Comparison of ENCODE assay signal across 27 cellular contexts in genomic region chr16:71912483-71912882, GRCh38. TPM values are rescaled to one million over a fixed set of nuclear protein-coding genes. Genes with fewer than 3 reads are reported as not detected.
A peak's percentile ranks its signal among the peaks of the same experiment; 100 is the strongest.
DNase-seq lines count a peak whose midpoint lies in the region; ATAC-seq and TF ChIP-seq lines count a peak whose summit lies in the region.
"Had no signal": no experiment of that assay in that cellular context is flagged by ENCODE, and none has a peak within 500 bp of the region (broad histone marks: within the 10 kb centered on the region; RNA-seq: fewer than 3 reads in every experiment).

No MANE protein-coding gene starts in this region.

- H3K14ac ChIP-seq in trophoblast cell (ENCODE audit: low read length): no peak overlapping the region

- no peak overlapping the region for H4K8ac ChIP-seq in trophoblast cell (ENCODE audit: low read depth, low read length)

- no peak overlapping the region for H3K23ac ChIP-seq in trophoblast cell (ENCODE audit: low read length)

- no peak overlapping the region for H3K4me3 Mint-ChIP-seq in activated CD8-positive, alpha-beta T cell treated with anti-CD3 and anti-CD28 coated beads for 36 hours
- no peak overlapping the region for H3K4me3 Mint-ChIP-seq in activated CD8-positive, alpha-beta T cell treated with anti-CD3 and anti-CD28 coated beads, Interleukin-2, amount 10 ng/mL, durations not matched to agents 7 days and 5 days
- no peak overlapping the region for H3K4me3 Mint-ChIP-seq in endothelial cell (ENCODE audit: unreplicated experiment)
- H3K4me3 Mint-ChIP-seq: stimulated activated memory B cell treated with anti-CD40 and anti-IgM and Interleukin-4, amounts not matched to agents 10 μg/mL and 1 μg/mL and 100 μg/mL, for 72 hours had no signal

- H3K27ac ChIP-seq in trophoblast cell (ENCODE audit: low read depth, low read length): no peak overlapping the region
- H3K27ac ChIP-seq: A549, body of pancreas, Peyer's patch had no signal

- intact Hi-C loops in activated CD8-positive, alpha-beta T cell treated with anti-CD3 and anti-CD28 coated beads for 36 hours (cut with micrococcal nuclease): no loop called here

- no peaks in the 10 kb centered on the region for H3K27me3 ChIP-seq in trophoblast cell (ENCODE audit: insufficient read depth, low read length)
- H3K27me3 ChIP-seq: body of pancreas, heart left ventricle, Peyer's patch had no signal

- TF ChIP-seq CTCF in activated CD8-positive, alpha-beta T cell treated with anti-CD3 and anti-CD28 coated beads for 36 hours (IDR thresholded peaks at IDR 0.05): no peak
- TF ChIP-seq CTCF in endothelial cell (IDR thresholded peaks at IDR 0.05; ENCODE audit: unreplicated experiment) (no peak), GM13977 (IDR thresholded peaks at IDR 0.05; ENCODE audit: extremely low read depth, insufficient read depth, missing control alignments) (no peak)

- no peak overlapping the region for H2AFZ ChIP-seq in trophoblast cell (ENCODE audit: insufficient read depth, low read length, poor library complexity)

- H3K9me3 Mint-ChIP-seq in activated CD8-positive, alpha-beta T cell treated with anti-CD3 and anti-CD28 coated beads for 36 hours: no peaks in the 10 kb centered on the region
- no peaks in the 10 kb centered on the region for H3K9me3 Mint-ChIP-seq in activated CD8-positive, alpha-beta T cell treated with anti-CD3 and anti-CD28 coated beads, Interleukin-2, amount 10 ng/mL, durations not matched to agents 7 days and 5 days (ENCODE audit: insufficient read depth)
- no peaks in the 10 kb centered on the region for H3K9me3 Mint-ChIP-seq in endothelial cell (ENCODE audit: unreplicated experiment)
- H3K9me3 Mint-ChIP-seq: CD8-positive, alpha-beta memory T cell; naive B cell; stimulated activated memory B cell treated with anti-CD40 and anti-IgM and Interleukin-4, amounts not matched to agents 10 μg/mL and 1 μg/mL and 100 μg/mL, for 72 hours had no signal

- WGBS in trophoblast cell (ENCODE audit: extremely low coverage, insufficient coverage, insufficient read length): no CpG with 5 or more reads among the region's 7 CpGs

- no peak overlapping the region for H3K18ac ChIP-seq in trophoblast cell (ENCODE audit: low read length)

- CTCF ChIA-PET in activated CD8-positive, alpha-beta T cell treated with anti-CD3 and anti-CD28 coated beads for 36 hours (lab: Charles Lee): interaction anchor here (1.2 kb wide), 1 partner anchor 118 kb away, joined by 3 read pairs; no protein-coding TSS in a partner anchor
- CTCF ChIA-PET in activated CD8-positive, alpha-beta T cell treated with anti-CD3 and anti-CD28 coated beads, Interleukin-2, amount 10 ng/mL, durations not matched to agents 7 days and 5 days (lab: Charles Lee): interaction anchor here (1.6 kb wide), 1 partner anchor 49 kb away, joined by 5 read pairs; no protein-coding TSS in a partner anchor

- peaks cover 39% of the 10 kb centered on the region for H3K36me3 Mint-ChIP-seq in activated CD8-positive, alpha-beta T cell treated with anti-CD3 and anti-CD28 coated beads for 36 hours (ENCODE audit: low read depth)
- H3K36me3 Mint-ChIP-seq in activated CD8-positive, alpha-beta T cell treated with anti-CD3 and anti-CD28 coated beads, Interleukin-2, amount 10 ng/mL, durations not matched to agents 7 days and 5 days (ENCODE audit: low read depth): peaks cover 62% of the 10 kb centered on the region
- peaks cover 20% of the 10 kb centered on the region for H3K36me3 Mint-ChIP-seq in endothelial cell (ENCODE audit: low read depth, unreplicated experiment)

- no peaks in the 10 kb centered on the region for H3K4me1 ChIP-seq in trophoblast cell (ENCODE audit: control insufficient read depth in 1 of 2, insufficient read depth in 2 of 2, low read length in 2 of 2)
- H3K4me1 ChIP-seq: A549 had no signal

- in situ Hi-C loops in GM13977 (cut with MboI; ENCODE audit: low pct_unique_long_range_greater_than_20kb, low sequenced_read_pairs, unreplicated experiment): no loop called here

- H2BK12ac ChIP-seq in trophoblast cell (ENCODE audit: low read length): no peak overlapping the region

- H3K27me3 Mint-ChIP-seq in activated CD8-positive, alpha-beta T cell treated with anti-CD3 and anti-CD28 coated beads for 36 hours: no peaks in the 10 kb centered on the region
- H3K27me3 Mint-ChIP-seq in activated CD8-positive, alpha-beta T cell treated with anti-CD3 and anti-CD28 coated beads, Interleukin-2, amount 10 ng/mL, durations not matched to agents 7 days and 5 days (ENCODE audit: low read depth): no peaks in the 10 kb centered on the region
- H3K27me3 Mint-ChIP-seq in endothelial cell (ENCODE audit: unreplicated experiment): peaks cover 3% of the 10 kb centered on the region
- H3K27me3 Mint-ChIP-seq: CD8-positive, alpha-beta memory T cell; naive B cell; stimulated activated memory B cell treated with anti-CD40 and anti-IgM and Interleukin-4, amounts not matched to agents 10 μg/mL and 1 μg/mL and 100 μg/mL, for 72 hours had no signal

- H3K9me3 ChIP-seq in trophoblast cell (ENCODE audit: insufficient read depth, low read depth, low read length): no peaks in the 10 kb centered on the region
- H3K9me3 ChIP-seq: A549, body of pancreas, heart left ventricle, Peyer's patch had no signal

- no peak overlapping the region for H3K9ac ChIP-seq in trophoblast cell (ENCODE audit: low read length)

- no peaks in the 10 kb centered on the region for H3K79me1 ChIP-seq in trophoblast cell (ENCODE audit: low read length)

- peaks cover 15 to 16% of the 10 kb centered on the region in 2 experiments for H3K36me3 ChIP-seq in trophoblast cell (ENCODE audit: control insufficient read depth in 1 of 2, insufficient read depth in 2 of 2, low read length in 2 of 2)

- no peak overlapping the region for H3K4me3 ChIP-seq in trophoblast cell (ENCODE audit: low read depth, low read length)
- H3K4me3 ChIP-seq: A549, body of pancreas, heart left ventricle, Peyer's patch had no signal

- no peak for ATAC-seq in activated CD8-positive, alpha-beta T cell treated with anti-CD3 and anti-CD28 coated beads for 36 hours
- ATAC-seq in activated CD8-positive, alpha-beta T cell treated with anti-CD3 and anti-CD28 coated beads, Interleukin-2, amount 10 ng/mL, durations not matched to agents 7 days and 5 days: no peak
- no peak for ATAC-seq in HG03521 (IDR thresholded peaks at IDR 0.05; ENCODE audit: unreplicated experiment)
- ATAC-seq: A549; heart left ventricle; stimulated activated memory B cell treated with anti-CD40 and anti-IgM and Interleukin-4, amounts not matched to agents 10 μg/mL and 1 μg/mL and 100 μg/mL, for 72 hours had no signal

- H2BK5ac ChIP-seq in trophoblast cell (ENCODE audit: low read depth, low read length, poor library complexity): no peak overlapping the region

- H4K91ac ChIP-seq in trophoblast cell (ENCODE audit: low read depth, low read length): no peak overlapping the region

- H3K4ac ChIP-seq in trophoblast cell (ENCODE audit: low read depth, low read length): peak overlapping the region; percentile 93

- no peak overlapping the region for H2BK120ac ChIP-seq in trophoblast cell (ENCODE audit: insufficient read depth, low read length, poor library complexity)

- DNase-seq in activated CD8-positive, alpha-beta T cell treated with anti-CD3 and anti-CD28 coated beads for 36 hours: no peak
- no peak for DNase-seq in activated CD8-positive, alpha-beta T cell treated with anti-CD3 and anti-CD28 coated beads, Interleukin-2, amount 10 ng/mL, durations not matched to agents 7 days and 5 days
- peak; percentile 61 for DNase-seq in MV-4-11 (lab: John Stamatoyannopoulos, UW)
- no peak for DNase-seq in endothelial cell (ENCODE audit: low spot score)
- no peak for DNase-seq in trophoblast cell
- no peak for DNase-seq in nucleus accumbens (lab: John Stamatoyannopoulos, UW)
- DNase-seq in GM13977 (ENCODE audit: low spot score): no peak
- DNase-seq: activated gamma-delta T cell treated with Interleukin-2 at 50 U/mL for 16 hours; activated T-cell treated with anti-CD3 and anti-CD28 coated beads, Interleukin-2, amount 50 U/mL, for 1 hour; CD8-positive, alpha-beta memory T cell; dermis blood vessel endothelial cell; foreskin melanocyte; heart left ventricle; KG1; kidney; midbrain; naive B cell; NCI-H1436 treated with DMSO at 0.1 percent for 48 hours; NCI-H226; NCI-H526 treated with DMSO at 0.1 percent for 48 hours; Peyer's patch; SHP77 treated with DMSO at 0.1 percent for 48 hours; T-helper 2 cell had no signal

- peaks cover 18% of the 10 kb centered on the region for H3K79me2 ChIP-seq in trophoblast cell (ENCODE audit: control insufficient read depth, insufficient read depth, low read length, poor library complexity)

- no peak overlapping the region for H4K12ac ChIP-seq in trophoblast cell (ENCODE audit: low read depth, low read length)

- peak overlapping the region; percentile 67 for H3K27ac Mint-ChIP-seq in activated CD8-positive, alpha-beta T cell treated with anti-CD3 and anti-CD28 coated beads for 36 hours
- no peak overlapping the region for H3K27ac Mint-ChIP-seq in activated CD8-positive, alpha-beta T cell treated with anti-CD3 and anti-CD28 coated beads, Interleukin-2, amount 10 ng/mL, durations not matched to agents 7 days and 5 days
- peak overlapping the region; percentile 24 for H3K27ac Mint-ChIP-seq in endothelial cell (ENCODE audit: unreplicated experiment)
- H3K27ac Mint-ChIP-seq: stimulated activated memory B cell treated with anti-CD40 and anti-IgM and Interleukin-4, amounts not matched to agents 10 μg/mL and 1 μg/mL and 100 μg/mL, for 72 hours had no signal

- H2AK5ac ChIP-seq in trophoblast cell (ENCODE audit: low read length): no peak overlapping the region

- H3K4me1 Mint-ChIP-seq in activated CD8-positive, alpha-beta T cell treated with anti-CD3 and anti-CD28 coated beads for 36 hours (ENCODE audit: low read depth): peaks cover 70% of the 10 kb centered on the region
- H3K4me1 Mint-ChIP-seq in activated CD8-positive, alpha-beta T cell treated with anti-CD3 and anti-CD28 coated beads, Interleukin-2, amount 10 ng/mL, durations not matched to agents 7 days and 5 days (ENCODE audit: low read depth): peaks cover 29% of the 10 kb centered on the region
- peaks cover 19% of the 10 kb centered on the region for H3K4me1 Mint-ChIP-seq in endothelial cell (ENCODE audit: unreplicated experiment)

- POLR2A ChIA-PET in activated CD8-positive, alpha-beta T cell treated with anti-CD3 and anti-CD28 coated beads for 36 hours (lab: Charles Lee): interaction anchor here (0.6 to 1.6 kb wide), 2 partner anchors 9 to 13 kb away, joined by 3 to 4 read pairs; no protein-coding TSS in a partner anchor
- POLR2A ChIA-PET in activated CD8-positive, alpha-beta T cell treated with anti-CD3 and anti-CD28 coated beads, Interleukin-2, amount 10 ng/mL, durations not matched to agents 7 days and 5 days (lab: Charles Lee): interaction anchor here (0.8 kb wide), 1 partner anchor 14 kb away, joined by 3 read pairs; no protein-coding TSS in a partner anchor

- H3K4me2 ChIP-seq in trophoblast cell (ENCODE audit: low read length): no peak overlapping the region
- H3K4me2 ChIP-seq: A549 had no signal

RNA-seq across cellular contexts. Expression of gene IST1, which starts 17.2 kb away (rescaled TPM):
- total RNA-seq in activated CD8-positive, alpha-beta T cell treated with anti-CD3 and anti-CD28 coated beads for 36 hours: 100 to 1,000 TPM; 157 to 175 TPM
- 100 to 1,000 TPM; 155 to 174 TPM for total RNA-seq in activated CD8-positive, alpha-beta T cell treated with anti-CD3 and anti-CD28 coated beads, Interleukin-2, amount 10 ng/mL, durations not matched to agents 7 days and 5 days
- total RNA-seq in endothelial cell (ENCODE audit: unreplicated experiment): 247 TPM
- polyA plus RNA-seq in trophoblast cell (2013): 130 and 131 TPM in 2 replicates

RNA-seq across cellular contexts. Expression of gene ZNF821, which starts 28.5 kb away (rescaled TPM):
- total RNA-seq in activated CD8-positive, alpha-beta T cell treated with anti-CD3 and anti-CD28 coated beads for 36 hours: 1 to 10 TPM; 5.6 to 6.2 TPM
- 1 to 10 TPM; 3.7 to 4.1 TPM for total RNA-seq in activated CD8-positive, alpha-beta T cell treated with anti-CD3 and anti-CD28 coated beads, Interleukin-2, amount 10 ng/mL, durations not matched to agents 7 days and 5 days
- total RNA-seq in endothelial cell (ENCODE audit: unreplicated experiment): 17.7 TPM
- polyA plus RNA-seq in trophoblast cell (2013): 5.6 and 5.8 TPM in 2 replicates
